ENCODE assay signal across 1 cellular context in genomic region chr17:4846635-4847390, GRCh38.
TF ChIP-seq lines count a peak whose summit lies in the region.

No MANE protein-coding gene starts in this region.

TF ChIP-seq in A549, 52 proteins besides CTCF, POLR2A, EP300 and RAD21 (continued from another document):
- no peak for TF ChIP-seq HMGXB4 (CRISPR knock-in tag; IDR thresholded peaks at IDR 0.05; ENCODE audit: borderline replicate concordance)
- TF ChIP-seq MYC (IDR thresholded peaks at IDR 0.05; ENCODE audit: borderline replicate concordance, low read length): no peak
- TF ChIP-seq EHF (CRISPR knock-in tag; IDR thresholded peaks at IDR 0.05): no peak
- TF ChIP-seq NR3C1 (IDR thresholded peaks at IDR 0.05): no peak
- TF ChIP-seq HOXA7 (CRISPR knock-in tag; IDR thresholded peaks at IDR 0.05): no peak
- TF ChIP-seq JUNB (IDR thresholded peaks at IDR 0.05): no peak
- TF ChIP-seq JUN (IDR thresholded peaks at IDR 0.05): no peak
- TF ChIP-seq ZFP36 (IDR thresholded peaks at IDR 0.05; ENCODE audit: borderline replicate concordance, partially characterized antibody): no peak
- no peak for TF ChIP-seq ELK1 (IDR thresholded peaks at IDR 0.05; ENCODE audit: low read depth, low read length)
- no peak for TF ChIP-seq SMC3 (IDR thresholded peaks at IDR 0.05)
